ENCODE assay signal across 10 cellular contexts in the genomic region with DNA sequence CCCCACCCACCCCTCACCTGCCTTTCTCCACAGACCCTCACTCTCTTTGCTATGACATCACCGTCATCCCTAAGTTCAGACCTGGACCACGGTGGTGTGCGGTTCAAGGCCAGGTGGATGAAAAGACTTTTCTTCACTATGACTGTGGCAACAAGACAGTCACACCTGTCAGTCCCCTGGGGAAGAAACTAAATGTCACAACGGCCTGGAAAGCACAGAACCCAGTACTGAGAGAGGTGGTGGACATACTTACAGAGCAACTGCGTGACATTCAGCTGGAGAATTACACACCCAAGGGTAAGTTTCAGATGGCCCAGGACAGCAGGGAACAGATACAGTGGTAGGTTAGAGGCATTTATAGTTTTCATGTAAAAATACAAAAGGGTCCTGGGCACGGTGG. TPM values are rescaled to one million over a fixed set of nuclear protein-coding genes. Genes with fewer than 3 reads are reported as not detected.
"Had no signal": no experiment of that assay in that cellular context is flagged by ENCODE, and none has a peak within 500 bp of the region (broad histone marks: within the 10 kb centered on the region; RNA-seq: fewer than 3 reads in every experiment).

No MANE protein-coding gene starts in this region.

RNA-seq across cellular contexts. Expression of a gene that starts 3.5 kb away (rescaled TPM):
- total RNA-seq: naive thymus-derived CD8-positive, alpha-beta T cell; spleen; transverse colon; vagina had no signal

RNA-seq across cellular contexts. Expression of a gene that starts 18.5 kb away (rescaled TPM):
- total RNA-seq: sciatic nerve, transverse colon, vagina had no signal

RNA-seq across cellular contexts. Expression of a gene that starts 22.4 kb away (rescaled TPM):
- total RNA-seq: naive thymus-derived CD8-positive, alpha-beta T cell; neural crest cell; testis; transverse colon had no signal

RNA-seq across cellular contexts. Expression of a gene that starts 47.4 kb away (rescaled TPM):
- total RNA-seq: naive thymus-derived CD8-positive, alpha-beta T cell; natural killer cell treated with Interleukin-12 subunit alpha and Interleukin-12 subunit beta and Interleukin-15 and Interleukin-18, amount 100 ng/mL, for 72 hours; neural crest cell; osteocyte; smooth muscle cell; transverse colon had no signal
